Comparison of ENCODE assay signal across 17 cellular contexts in the genomic region with DNA sequence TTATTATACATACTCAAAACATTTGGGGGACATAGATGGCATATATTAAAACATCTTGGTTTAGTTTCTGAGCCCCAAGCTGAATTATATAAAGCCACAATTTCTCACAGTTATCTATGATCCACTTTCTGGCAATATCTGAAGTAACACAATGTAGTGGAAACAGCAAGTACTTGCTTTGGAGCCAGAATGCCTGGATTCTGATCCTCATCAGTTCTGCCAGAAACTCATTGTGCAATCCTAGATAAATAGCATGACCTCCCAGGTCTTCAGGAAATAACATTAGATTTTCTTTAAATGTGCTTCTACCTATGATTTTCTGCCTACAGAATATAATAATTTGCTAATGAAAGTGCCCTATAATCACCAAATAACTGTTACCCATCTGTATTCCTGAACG.
A peak's percentile ranks its signal among the peaks of the same experiment; 100 is the strongest.
DNase-seq lines count a peak whose midpoint lies in the region; ATAC-seq and TF ChIP-seq lines count a peak whose summit lies in the region.
"Had no signal": no experiment of that assay in that cellular context is flagged by ENCODE, and none has a peak within 500 bp of the region (broad histone marks: within the 10 kb centered on the region; RNA-seq: fewer than 3 reads in every experiment).

No MANE protein-coding gene starts in this region.

- H3K9me1 ChIP-seq in IMR-90 (ENCODE audit: insufficient read depth, low read length) = no peaks in the 10 kb centered on the region; the same call in 1 of the 2 replicates

- H3K4me1 ChIP-seq in IMR-90 (ENCODE audit: control insufficient read depth, insufficient read depth, low read length) (peaks cover 7% of the 10 kb centered on the region), gastroesophageal sphincter (no peaks in the 10 kb centered on the region), upper lobe of right lung (no peaks in the 10 kb centered on the region)

- TF ChIP-seq CTCF in IMR-90 (conservative IDR thresholded peaks at IDR 0.05; ENCODE audit: low read depth, low read length) (no peak), choroid plexus epithelial cell (conservative IDR thresholded peaks at IDR 0.05; ENCODE audit: low read depth, low read length) (no peak), gastroesophageal sphincter (IDR thresholded peaks at IDR 0.05) (no peak), upper lobe of right lung (IDR thresholded peaks at IDR 0.05) (no peak)

- H2BK5ac ChIP-seq in IMR-90 (ENCODE audit: low read depth, low read length, poor library complexity, severe bottlenecking) = peak overlapping the region; percentile 34

- no peak for TF ChIP-seq POLR2A in IMR-90 (IDR thresholded peaks at IDR 0.05; ENCODE audit: low read depth, low read length)
- TF ChIP-seq POLR2A in gastroesophageal sphincter (IDR thresholded peaks at IDR 0.05) = no peak

- no peak for ATAC-seq in IMR-90 (ENCODE audit: low read depth)
- ATAC-seq in gastroesophageal sphincter = peak; percentile 60
- no peak for ATAC-seq in upper lobe of right lung
- no peak for ATAC-seq in GM19463 (IDR thresholded peaks at IDR 0.05; ENCODE audit: unreplicated experiment)

- H3K18ac ChIP-seq in IMR-90 (ENCODE audit: low read depth, low read length) = peak overlapping the region; percentile 65

- H3K36me3 ChIP-seq in IMR-90 (ENCODE audit: control insufficient read depth, insufficient read depth, low read length) (no peaks in the 10 kb centered on the region), gastroesophageal sphincter (no peaks in the 10 kb centered on the region), upper lobe of right lung (no peaks in the 10 kb centered on the region)
- H3K36me3 ChIP-seq: MG63 had no signal

- no peak overlapping the region for H3K56ac ChIP-seq in IMR-90 (ENCODE audit: extremely low read depth, insufficient read depth, low read length)

- dilution Hi-C loops in IMR-90 (cut with HindIII; ENCODE audit: low sequenced_read_pairs, unreplicated experiment) = no loop called here

- POLR2A ChIA-PET in IMR-90 (lab: Charles Lee; ENCODE audit: unreplicated experiment) = no interaction called here

- H3K23ac ChIP-seq in IMR-90 (ENCODE audit: low read depth, low read length) = no peak overlapping the region

- in situ Hi-C loops in IMR-90 (cut with MboI; ENCODE audit: low sequenced_read_pairs) = no loop called here

- no CpG with 5 or more reads among the region's 1 CpG for WGBS in IMR-90 (ENCODE audit: extremely low coverage in 2 of 2, insufficient read length in 1 of 2), 2 experiments
- 56 to 63% methylated on average over 1 of the region's 1 CpG for WGBS in gastroesophageal sphincter (ENCODE audit: low coverage in 1 of 2), 2 donors

- H3K27me3 ChIP-seq in IMR-90 (ENCODE audit: control insufficient read depth, insufficient read depth, low read length) = no peaks in the 10 kb centered on the region
- no peaks in the 10 kb centered on the region for H3K27me3 ChIP-seq in gastroesophageal sphincter
- H3K27me3 ChIP-seq in upper lobe of right lung = no peaks in the 10 kb centered on the region
- H3K27me3 ChIP-seq: MG63 had no signal

- 0 out of 4 replicates have a peak overlapping the region, but pooled peaks have one; percentile 6 to 31 for H4K8ac ChIP-seq in IMR-90 (ENCODE audit: low read depth in 2 of 2, low read length in 2 of 2)

- no peaks in the 10 kb centered on the region for H4K20me1 ChIP-seq in IMR-90 (ENCODE audit: insufficient read depth, low read length)

- H4K5ac ChIP-seq in IMR-90 (ENCODE audit: low read depth, low read length) = peak overlapping the region; percentile 61

- CTCF ChIA-PET in IMR-90 (lab: Yijun Ruan, JAX) = no interaction called here

- DNase-seq in IMR-90 (peak; percentile 32), choroid plexus epithelial cell (ENCODE audit: low read depth) (peak; percentile 60), renal cortical epithelial cell (ENCODE audit: low read depth) (peak; percentile 2), upper lobe of right lung (no peak)
- no peak for DNase-seq in central memory CD4-positive, alpha-beta T cell
- DNase-seq: CD8-positive, alpha-beta memory T cell; GF-D8; HFFc6; MG63; NCI-H1092 treated with DMSO at 0.1 percent for 48 hours; NCI-H187; NCI-H446; NCI-H748 treated with DMSO at 0.1 percent for 48 hours; PC-9 had no signal

- no TSS peak for BruUV-seq in IMR-90 (replicated peaks; lab: Mats Ljungman, UMichigan)

- H2AFZ ChIP-seq in IMR-90 (replicated peaks; ENCODE audit: low read length, poor library complexity) = no peak overlapping the region
- H2AFZ ChIP-seq: PC-9 had no signal

- 0 out of 2 replicates have a peak overlapping the region, but pooled peaks have one; percentile 29 for H2AK5ac ChIP-seq in IMR-90 (ENCODE audit: low read depth, low read length)

- H2BK120ac ChIP-seq in IMR-90 (ENCODE audit: low read depth, low read length) = peak overlapping the region; percentile 68

- H3K9ac ChIP-seq in IMR-90 (ENCODE audit: low read depth, low read length) = no peak overlapping the region
- H3K9ac ChIP-seq: KMS-11 had no signal

- no peak overlapping the region for H3K4ac ChIP-seq in IMR-90 (ENCODE audit: low read depth, low read length)

- no peak overlapping the region for H2AK9ac ChIP-seq in IMR-90 (replicated peaks; ENCODE audit: low read depth, low read length, poor library complexity)

- H3K4me2 ChIP-seq in IMR-90 (ENCODE audit: low read depth, low read length) = no peak overlapping the region
- H3K4me2 ChIP-seq: KMS-11, PC-9 had no signal

- H3K27ac ChIP-seq in IMR-90 (ENCODE audit: insufficient read depth, low read length) = peak overlapping the region; percentile 79; the same call in 1 of the 2 replicates
- H3K27ac ChIP-seq in gastroesophageal sphincter = no peak overlapping the region
- H3K27ac ChIP-seq in upper lobe of right lung = no peak overlapping the region
- H3K27ac ChIP-seq: KMS-11, PC-9 had no signal

- H3K79me1 ChIP-seq in IMR-90 (ENCODE audit: low read depth in 1 of 2, low read length in 2 of 2) = no peaks in the 10 kb centered on the region

- no peak for TF ChIP-seq EP300 in gastroesophageal sphincter (IDR thresholded peaks at IDR 0.05)

- H3K9me3 ChIP-seq in IMR-90 (ENCODE audit: control insufficient read depth, insufficient read depth, low read length) (no peaks in the 10 kb centered on the region), gastroesophageal sphincter (no peaks in the 10 kb centered on the region), upper lobe of right lung (no peaks in the 10 kb centered on the region)
- H3K9me3 ChIP-seq: MG63 had no signal

- H4K91ac ChIP-seq in IMR-90 (ENCODE audit: insufficient read depth, low read depth, low read length) = peak overlapping the region; percentile 50

- peak overlapping the region; percentile 47; the same call in 1 of the 2 replicates for H2BK20ac ChIP-seq in IMR-90 (ENCODE audit: low read depth, low read length)

- H3K4me3 ChIP-seq in IMR-90 (ENCODE audit: insufficient read depth, low read depth, low read length) (no peak overlapping the region), choroid plexus epithelial cell (ENCODE audit: low read depth, low read length) (no peak overlapping the region), gastroesophageal sphincter (no peak overlapping the region), upper lobe of right lung (no peak overlapping the region)
- H3K4me3 ChIP-seq: MG63, PC-9 had no signal

- peak overlapping the region; percentile 64; the same call in 1 of the 2 replicates for H3K14ac ChIP-seq in IMR-90 (replicated peaks; ENCODE audit: low read depth, low read length)

- intact Hi-C loops in IMR-90 (cut with micrococcal nuclease) (no loop called here), upper lobe of right lung (cut with DNase I) (no loop called here)

- no peak for TF ChIP-seq RAD21 in IMR-90 (IDR thresholded peaks at IDR 0.05; ENCODE audit: low read length)

- H2BK15ac ChIP-seq in IMR-90 (ENCODE audit: low read depth, low read length) = peak overlapping the region; percentile 70; the same call in 1 of the 3 replicates

TF ChIP-seq in IMR-90, 13 proteins besides CTCF, POLR2A, EP300 and RAD21:
- TF ChIP-seq MAZ (IDR thresholded peaks at IDR 0.05; ENCODE audit: borderline replicate concordance, low read depth, low read length) (no peak), CEBPB (IDR thresholded peaks at IDR 0.05; ENCODE audit: low read depth, low read length) (peak; percentile 79), BHLHE40 (IDR thresholded peaks at IDR 0.05; ENCODE audit: low read depth, low read length) (no peak)

Comparison
In these comparisons a context has a peak if more than half of its experiments do, and no peak if none do; other contexts are left out.
1. DNase-seq: peak in IMR-90 (single experiment), choroid plexus epithelial cell (single experiment) and renal cortical epithelial cell (single experiment); none in upper lobe of right lung (single experiment) and central memory CD4-positive, alpha-beta T cell (single experiment).